ENCODE assay signal across 33 cellular contexts in the genomic region with DNA sequence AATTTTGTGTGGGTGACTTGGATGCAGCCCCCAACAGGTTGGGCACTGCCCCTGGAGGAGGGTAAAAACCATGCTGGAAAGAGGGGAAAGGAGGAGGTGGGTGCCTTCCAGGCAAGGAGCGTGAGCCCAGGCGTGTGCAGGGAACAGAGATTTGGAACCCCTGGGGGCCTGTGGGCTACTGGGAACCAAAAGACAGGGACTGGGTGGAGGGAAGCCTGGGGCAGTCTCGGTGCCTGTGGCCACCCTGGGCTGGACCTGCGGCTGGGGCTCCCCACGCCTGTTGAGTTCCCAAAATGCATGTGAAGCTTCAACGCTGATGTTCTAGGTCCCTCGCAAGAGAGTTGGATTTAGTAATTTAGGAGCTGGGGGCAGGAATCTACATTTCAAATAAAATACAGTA.
"Had no signal": no experiment of that assay in that cellular context is flagged by ENCODE, and none has a peak within 500 bp of the region (broad histone marks: within the 10 kb centered on the region; RNA-seq: fewer than 3 reads in every experiment).

No MANE protein-coding gene starts in this region.

- H3K27me3 ChIP-seq: brain microvascular endothelial cell, MG63, SJSA1 had no signal

- H3K36me3 ChIP-seq: brain microvascular endothelial cell, MG63, SJSA1 had no signal

- H3K27ac Mint-ChIP-seq: activated B cell treated with CpG ODN at 0.5 μM for 24 hours; activated CD4-positive, alpha-beta memory T cell treated with anti-CD3 and anti-CD28 coated beads for 36 hours; activated naive CD8-positive, alpha-beta T cell treated with anti-CD3 and anti-CD28 coated beads for 36 hours; activated T-cell treated with anti-CD3 and anti-CD28 coated beads, Interleukin-2, amount 50 U/mL, for 72 hours; IgD-negative memory B cell; T-helper 1 cell treated with Interleukin-12 subunit alpha and Interleukin-12 subunit beta and Interleukin-4 antibody, amounts not matched to agents 30 μg/mL and 1 μg/mL, for 36 hours; T-helper 2 cell treated with Interferon-gamma antibody and Interleukin-4, amounts not matched to agents 5 μg/mL and 100 μg/mL, for 36 hours had no signal

- H3K9ac ChIP-seq: SK-N-SH had no signal

- H3K4me1 ChIP-seq: SJSA1 had no signal

- H3K4me3 Mint-ChIP-seq: activated B cell treated with CpG ODN at 0.5 μM for 24 hours; activated CD4-positive, alpha-beta memory T cell treated with anti-CD3 and anti-CD28 coated beads for 36 hours; activated naive CD8-positive, alpha-beta T cell treated with anti-CD3 and anti-CD28 coated beads for 36 hours; activated T-cell treated with anti-CD3 and anti-CD28 coated beads, Interleukin-2, amount 50 U/mL, for 72 hours; activated T-helper 17 cell treated with anti-CD3 and anti-CD28 coated beads, Interleukin-2, amount 50 U/mL, for 72 hours; IgD-negative memory B cell; T-helper 1 cell treated with Interleukin-12 subunit alpha and Interleukin-12 subunit beta and Interleukin-4 antibody, amounts not matched to agents 30 μg/mL and 1 μg/mL, for 36 hours; T-helper 2 cell treated with Interferon-gamma antibody and Interleukin-4, amounts not matched to agents 5 μg/mL and 100 μg/mL, for 36 hours had no signal

- H3K9me3 Mint-ChIP-seq: activated B cell treated with CpG ODN at 0.5 μM for 24 hours; activated CD4-positive, alpha-beta memory T cell treated with anti-CD3 and anti-CD28 coated beads for 36 hours; activated naive CD8-positive, alpha-beta T cell treated with anti-CD3 and anti-CD28 coated beads for 36 hours; activated T-cell treated with anti-CD3 and anti-CD28 coated beads, Interleukin-2, amount 50 U/mL, for 72 hours; activated T-helper 17 cell treated with anti-CD3 and anti-CD28 coated beads, Interleukin-2, amount 50 U/mL, for 72 hours; T-helper 2 cell treated with Interferon-gamma antibody and Interleukin-4, amounts not matched to agents 5 μg/mL and 100 μg/mL, for 36 hours had no signal

- H3K27ac ChIP-seq: brain microvascular endothelial cell, SJSA1 had no signal

- DNase-seq: activated B cell treated with CpG ODN at 0.5 μM for 24 hours; activated CD4-positive, alpha-beta memory T cell treated with anti-CD3 and anti-CD28 coated beads for 36 hours; activated CD4-positive, alpha-beta T cell treated with anti-CD3 and anti-CD28 coated beads for 4 hours; activated CD4-positive, alpha-beta T cell treated with anti-CD3 and anti-CD28 coated beads, Interleukin-2, amount 50 U/mL, for 1 hour; activated CD4-positive, CD25-positive, alpha-beta regulatory T cell treated with anti-CD3 and anti-CD28 coated beads, Interleukin-2, amount 50 U/mL, for 72 hours; activated effector memory CD4-positive, alpha-beta T cell treated with anti-CD3 and anti-CD28 coated beads, Interleukin-2, amount 50 U/mL, for 16 hours; activated naive CD4-positive, alpha-beta T cell; activated naive CD4-positive, alpha-beta T cell treated with anti-CD3 and anti-CD28 coated beads, Interleukin-2, amount 50 U/mL, for 16 hours; activated naive CD8-positive, alpha-beta T cell treated with anti-CD3 and anti-CD28 coated beads for 36 hours; activated T-cell treated with anti-CD3 and anti-CD28 coated beads, Interleukin-2, amount 50 U/mL, for 1 hour; activated T-cell treated with anti-CD3 and anti-CD28 coated beads, Interleukin-2, amount 50 U/mL, for 72 hours; amniotic stem cell; aorta; brain microvascular endothelial cell; Kasumi-1; KBM-7; MG63; NCI-H1048; NCI-H1105 treated with DMSO at 0.1 percent for 48 hours; NCI-H1436 treated with DMSO at 0.1 percent for 48 hours; NCI-H1694 treated with DMSO at 0.1 percent for 48 hours; NCI-H2029; NCI-H345; NCI-H524 treated with DMSO at 0.1 percent for 48 hours; RPMI8226; SHP77 treated with DMSO at 0.1 percent for 48 hours; SK-N-SH had no signal

- H3K27me3 Mint-ChIP-seq: activated B cell treated with CpG ODN at 0.5 μM for 24 hours; activated CD4-positive, alpha-beta memory T cell treated with anti-CD3 and anti-CD28 coated beads for 36 hours; activated naive CD8-positive, alpha-beta T cell treated with anti-CD3 and anti-CD28 coated beads for 36 hours; activated T-helper 17 cell treated with anti-CD3 and anti-CD28 coated beads, Interleukin-2, amount 50 U/mL, for 72 hours; IgD-negative memory B cell had no signal

- ATAC-seq: activated T-cell treated with anti-CD3 and anti-CD28 coated beads, Interleukin-2, amount 50 U/mL, for 72 hours; activated T-helper 17 cell treated with anti-CD3 and anti-CD28 coated beads, Interleukin-2, amount 50 U/mL, for 72 hours; Panc1 had no signal

- H3K4me2 ChIP-seq: SK-N-SH had no signal

- H3K4me3 ChIP-seq: MG63, SJSA1 had no signal

- H3K9me3 ChIP-seq: MG63, SJSA1, SK-N-SH had no signal

- H3K4me1 Mint-ChIP-seq: activated B cell treated with CpG ODN at 0.5 μM for 24 hours; activated naive CD8-positive, alpha-beta T cell treated with anti-CD3 and anti-CD28 coated beads for 36 hours; activated T-helper 17 cell treated with anti-CD3 and anti-CD28 coated beads, Interleukin-2, amount 50 U/mL, for 72 hours had no signal
